8 cellular contexts compared by ENCODE assay signal in the genomic region with DNA sequence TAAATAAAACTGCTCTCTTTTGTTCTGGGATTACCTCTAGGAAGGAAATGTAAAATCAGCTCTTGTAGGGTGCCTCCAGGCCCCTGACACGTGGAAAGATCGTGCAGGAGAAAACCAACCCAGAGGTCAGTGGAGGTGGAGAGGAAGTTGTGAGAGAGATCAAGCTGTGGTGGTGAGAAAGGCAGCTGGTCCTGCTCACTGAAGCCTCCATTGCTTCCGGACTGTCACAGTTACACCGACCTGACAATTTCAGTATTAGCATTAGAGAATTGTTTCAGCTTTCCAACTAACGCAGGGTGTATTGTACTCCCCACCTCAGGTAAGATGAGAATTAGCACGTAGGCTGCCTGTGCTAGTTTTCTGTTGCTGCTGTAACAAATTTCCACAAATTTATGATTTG.
DNase-seq lines count a peak whose midpoint lies in the region; ATAC-seq and TF ChIP-seq lines count a peak whose summit lies in the region.
"Not testable (repeated sequence)": the region's sequence is repeated elsewhere in the genome, so short reads cannot be mapped to it uniquely, and the experiment has no call there.

No MANE protein-coding gene starts in this region.

- TF ChIP-seq CTCF in GM12865 (IDR thresholded peaks at IDR 0.05; ENCODE audit: insufficient read depth, low read depth, low read length, missing control alignments) = not testable (repeated sequence)

- DNase-seq in GM12865 (ENCODE audit: low read depth) = peak; percentile 62
- peak; percentile 7 for DNase-seq in MV-4-11 (lab: John Stamatoyannopoulos, UW)

- not testable (repeated sequence) for H3K4me3 ChIP-seq in GM12865 (ENCODE audit: low read depth, low read length)

- ATAC-seq in GM19025 (IDR thresholded peaks at IDR 0.05; ENCODE audit: low read depth, unreplicated experiment) = peak; percentile 87
- peak; percentile 72 for ATAC-seq in GM21390 (IDR thresholded peaks at IDR 0.05; ENCODE audit: unreplicated experiment)
- peak; percentile 95 for ATAC-seq in HG02610 (IDR thresholded peaks at IDR 0.05; ENCODE audit: unreplicated experiment)
- peak; percentile 97 for ATAC-seq in HG02870 (IDR thresholded peaks at IDR 0.05; ENCODE audit: unreplicated experiment)
- peak; percentile 88 for ATAC-seq in HG03103 (IDR thresholded peaks at IDR 0.05; ENCODE audit: low read depth, unreplicated experiment)
- ATAC-seq in HG03442 (IDR thresholded peaks at IDR 0.05; ENCODE audit: unreplicated experiment) = peak; percentile 78
